Comparison of ENCODE assay signal across 1 cellular context in genomic region chr19:44401108-44401786, GRCh38.
TF ChIP-seq lines count a peak whose summit lies in the region.

TSS of gene ZNF285 (minus strand) at chr19:44401608. CDS start at chr19:44397213, 4,395 bp downstream.

TF ChIP-seq in HepG2, 621 proteins besides CTCF, POLR2A, EP300 and RAD21 (continued from another document):
- TF ChIP-seq ZNF552 (CRISPR knock-in tag; IDR thresholded peaks at IDR 0.05; ENCODE audit: borderline replicate concordance) (no peak), NR2C2 (CRISPR knock-in tag; IDR thresholded peaks at IDR 0.05; ENCODE audit: borderline replicate concordance) (peak; percentile 89)
